Comparison of ENCODE assay signal across 16 cellular contexts in genomic region chr9:99071313-99072039, GRCh38. TPM values are rescaled to one million over a fixed set of nuclear protein-coding genes. Genes with fewer than 3 reads are reported as not detected.
A peak's percentile ranks its signal among the peaks of the same experiment; 100 is the strongest.
DNase-seq lines count a peak whose midpoint lies in the region; ATAC-seq and TF ChIP-seq lines count a peak whose summit lies in the region.
"Had no signal": no experiment of that assay in that cellular context is flagged by ENCODE, and none has a peak within 500 bp of the region (broad histone marks: within the 10 kb centered on the region; RNA-seq: fewer than 3 reads in every experiment).

No MANE protein-coding gene starts in this region.

- no peak overlapping the region for H3K4me3 Mint-ChIP-seq in chondrocyte (ENCODE audit: unreplicated experiment)
- no peak overlapping the region for H3K4me3 Mint-ChIP-seq in nephron
- H3K4me3 Mint-ChIP-seq: brain, HFFc6 had no signal

- ATAC-seq in left cardiac atrium (peak; percentile 6 to 21), GM21447 (IDR thresholded peaks at IDR 0.05; ENCODE audit: unreplicated experiment) (no peak), HG02973 (IDR thresholded peaks at IDR 0.05; ENCODE audit: unreplicated experiment) (no peak), GM19023 (IDR thresholded peaks at IDR 0.05; ENCODE audit: unreplicated experiment) (no peak)

- H3K4me3 ChIP-seq in SJCRH30, result no peak overlapping the region
- H3K4me3 ChIP-seq: lung, tibial nerve had no signal

- H3K4me1 Mint-ChIP-seq in chondrocyte (ENCODE audit: low read depth) (peaks cover 54% of the 10 kb centered on the region), nephron (peaks cover 48% of the 10 kb centered on the region)

- peak overlapping the region; percentile 75 for H3K27ac Mint-ChIP-seq in chondrocyte (ENCODE audit: unreplicated experiment)
- H3K27ac Mint-ChIP-seq in nephron, result peak overlapping the region in 2 of 3 experiments; percentile 38 to 69
- H3K27ac Mint-ChIP-seq: HFFc6 had no signal

- no peak overlapping the region for H3K27ac ChIP-seq in SJCRH30

- no peaks in the 10 kb centered on the region for H3K36me3 Mint-ChIP-seq in chondrocyte (ENCODE audit: low read depth)
- H3K36me3 Mint-ChIP-seq in nephron (ENCODE audit: low read depth), result no peaks in the 10 kb centered on the region
- H3K36me3 Mint-ChIP-seq: brain had no signal

- no peaks in the 10 kb centered on the region for H3K36me3 ChIP-seq in SJCRH30

- H3K9me3 Mint-ChIP-seq in chondrocyte (ENCODE audit: low read depth) (no peaks in the 10 kb centered on the region), nephron (no peaks in the 10 kb centered on the region)
- H3K9me3 Mint-ChIP-seq: HFFc6 had no signal

- no peak for DNase-seq in left cardiac atrium
- DNase-seq in cardiac septum (ENCODE audit: low spot score), result no peak
- DNase-seq in chondrocyte (ENCODE audit: low spot score), result no peak
- DNase-seq in SJCRH30, result no peak
- DNase-seq: head of caudate nucleus, HFFc6, NCI-H226, occipital lobe, OCI-M1 had no signal

- peaks cover 27% of the 10 kb centered on the region for H3K4me1 ChIP-seq in SJCRH30

- H3K27me3 Mint-ChIP-seq in chondrocyte (ENCODE audit: low read depth) (no peaks in the 10 kb centered on the region), nephron (ENCODE audit: low read depth) (peaks cover 4% of the 10 kb centered on the region)

- no peaks in the 10 kb centered on the region; the same call in 1 of the 2 replicates for H3K9me3 ChIP-seq in SJCRH30 (replicated peaks)
- H3K9me3 ChIP-seq: tibial nerve had no signal

- intact Hi-C loops in left cardiac atrium (cut with DNase I) (no loop called here), cardiac septum (cut with DNase I) (no loop called here)

- no peaks in the 10 kb centered on the region for H3K27me3 ChIP-seq in SJCRH30
- H3K27me3 ChIP-seq: tibial nerve had no signal

- TF ChIP-seq CTCF in chondrocyte (IDR thresholded peaks at IDR 0.05), result no peak
- no peak for TF ChIP-seq CTCF in nephron (IDR thresholded peaks at IDR 0.05; ENCODE audit: unreplicated experiment in 3 of 3)

RNA-seq across cellular contexts. Expression of gene TGFBR1, which starts 33.4 kb away (rescaled TPM):
- total RNA-seq in left cardiac atrium (10 to 100 TPM; 17.3 to 27.1 TPM), cardiac septum (21.8 TPM), chondrocyte (71.1 to 109 TPM (median 105 TPM) in 3 replicates)
- total RNA-seq in SJCRH30 (2014; rRNA removed; shearing (Covaris generic)), result 85.0 and 97.4 TPM in 2 replicates

Comparison
In these comparisons a context has a peak if more than half of its experiments do, and no peak if none do; other contexts are left out.
1. ATAC-seq: peak in left cardiac atrium (2 of 2); none in GM21447 (single experiment), HG02973 (single experiment) and GM19023 (single experiment).